Comparison of ENCODE assay signal across 27 cellular contexts in genomic region chr11:16166571-16166970, GRCh38.
"Had no signal": no experiment of that assay in that cellular context is flagged by ENCODE, and none has a peak within 500 bp of the region (broad histone marks: within the 10 kb centered on the region; RNA-seq: fewer than 3 reads in every experiment).

No MANE protein-coding gene starts in this region.

- H2AFZ ChIP-seq: neural progenitor cell had no signal

- H3K36me3 ChIP-seq: left lung, lower lobe of right lung, neural progenitor cell, neutrophil, ovary, prostate gland, spleen, suprapubic skin, thoracic aorta, tibial artery, upper lobe of right lung had no signal

- H3K27ac ChIP-seq: left lung, lower lobe of right lung, neural progenitor cell, neutrophil, ovary, prostate gland, spleen, suprapubic skin, thoracic aorta, tibial artery, upper lobe of right lung had no signal

- H3K27me3 ChIP-seq: left lung, neural progenitor cell, neutrophil, ovary, spleen, suprapubic skin, tibial artery, upper lobe of right lung had no signal

- DNase-seq: hypothalamus; immature natural killer cell; kidney; left colon; left lung; lower lobe of right lung; mammary epithelial cell; mesenchymal stem cell; naive B cell; natural killer cell; nephron progenitor cell; occipital lobe; ovary; posterior cingulate gyrus; retina; right cardiac atrium; small intestine; spleen; stimulated activated CD4-positive, alpha-beta T cell treated with anti-CD3 and anti-CD28 coated beads, Interleukin-4, amount 100 ng/mL, for 24 hours; stimulated activated naive CD4-positive, alpha-beta T cell; tibial artery; upper lobe of right lung had no signal

- H3K9ac ChIP-seq: neural progenitor cell had no signal

- H3K4me2 ChIP-seq: neural progenitor cell had no signal

- H3K4me3 ChIP-seq: left lung, lower lobe of right lung, neural progenitor cell, ovary, prostate gland, spleen, suprapubic skin, thoracic aorta, tibial artery, upper lobe of right lung had no signal

- H3K9me3 ChIP-seq: left lung, lower lobe of right lung, neutrophil, ovary, prostate gland, spleen, suprapubic skin, thoracic aorta, tibial artery, upper lobe of right lung had no signal

- H3K4me1 ChIP-seq: left lung, lower lobe of right lung, prostate gland, spleen, suprapubic skin, upper lobe of right lung had no signal
